Comparison of ENCODE assay signal across 1 cellular context in the genomic region with DNA sequence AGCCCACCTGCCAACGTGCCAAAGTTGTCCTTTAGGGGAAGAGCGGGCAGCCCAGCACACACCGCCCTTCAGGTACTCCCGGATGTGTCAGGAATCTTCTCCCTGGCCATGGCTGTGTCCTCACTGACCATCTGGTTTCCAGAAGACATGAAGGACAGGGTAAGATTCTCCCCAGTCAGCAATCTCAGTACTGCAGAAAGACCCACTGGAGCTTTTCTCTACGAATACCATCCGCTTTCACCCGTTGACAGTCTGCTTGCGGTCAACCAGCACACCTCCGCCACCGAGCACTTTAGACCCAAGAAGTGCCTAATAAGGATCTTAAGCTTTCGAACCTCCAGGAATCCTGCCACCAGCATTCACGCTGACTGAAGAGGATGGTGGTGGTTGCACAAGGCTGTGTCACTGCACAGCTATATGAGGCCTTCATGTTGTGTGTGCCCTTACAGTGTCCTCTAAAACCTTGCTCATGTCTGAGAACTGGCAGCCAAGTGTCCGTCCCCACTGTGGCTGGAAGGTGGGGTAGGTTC.
A peak's percentile ranks its signal among the peaks of the same experiment; 100 is the strongest.
TF ChIP-seq lines count a peak whose summit lies in the region.

No MANE protein-coding gene starts in this region.

TF ChIP-seq in neural cell, 6 proteins besides CTCF, POLR2A, EP300 and RAD21:
- no peak for TF ChIP-seq REST (IDR thresholded peaks at IDR 0.05; ENCODE audit: borderline replicate concordance)
- TF ChIP-seq POLR2AphosphoS5 (IDR thresholded peaks at IDR 0.05): peak; percentile 27
